Comparison of ENCODE assay signal across 1 cellular context in genomic region chr12:101181776-101182175, GRCh38.
TF ChIP-seq lines count a peak whose summit lies in the region.

No MANE protein-coding gene starts in this region.

TF ChIP-seq in K562, 482 proteins besides CTCF, POLR2A, EP300 and RAD21 (continued from another document):
- TF ChIP-seq ZNF407 (IDR thresholded peaks at IDR 0.05; ENCODE audit: low read depth) (no peak), NONO (IDR thresholded peaks at IDR 0.05; ENCODE audit: low read depth in 2 of 2, low read length in 1 of 2) (no peak), TFAM (CRISPR knock-in tag; conservative IDR thresholded peaks at IDR 0.05) (no peak), ETS1 (conservative IDR thresholded peaks at IDR 0.05; ENCODE audit: control insufficient read depth, low read depth, low read length) (no peak), FOXJ2 (tag; IDR thresholded peaks at IDR 0.05) (no peak), NFIC (IDR thresholded peaks at IDR 0.05) (no peak)
